In the genomic region with DNA sequence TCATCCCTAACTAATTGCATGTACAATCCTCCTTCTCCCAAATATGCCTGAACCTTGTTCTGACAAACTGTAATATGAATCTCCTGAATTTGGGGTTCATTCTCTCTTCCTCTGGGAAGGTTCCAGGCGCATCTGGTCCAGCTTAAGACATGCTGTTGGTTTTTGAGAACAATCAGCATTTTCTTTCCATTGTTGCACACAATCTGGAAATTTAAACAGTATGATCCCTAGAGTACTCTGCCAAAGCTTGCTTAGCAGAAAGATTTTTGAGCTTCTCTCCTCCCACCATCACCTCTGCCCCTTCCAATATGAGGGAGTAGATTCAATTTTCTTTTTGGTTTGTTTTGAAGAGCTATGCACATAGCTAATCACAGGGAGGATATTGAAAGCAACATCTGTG, we compare ENCODE assay signal across 29 cellular contexts. TPM values are rescaled to one million over a fixed set of nuclear protein-coding genes. Genes with fewer than 3 reads are reported as not detected.
"Had no signal": no experiment of that assay in that cellular context is flagged by ENCODE, and none has a peak within 500 bp of the region (broad histone marks: within the 10 kb centered on the region; RNA-seq: fewer than 3 reads in every experiment).

No MANE protein-coding gene starts in this region.

- H3K27me3 ChIP-seq: brain microvascular endothelial cell, esophagus muscularis mucosa, foreskin keratinocyte, gastrocnemius medialis had no signal

- H3K4me1 ChIP-seq: esophagus muscularis mucosa, foreskin keratinocyte, gastrocnemius medialis, heart left ventricle had no signal

- H3K27ac ChIP-seq: brain microvascular endothelial cell, coronary artery, dorsolateral prefrontal cortex, esophagus muscularis mucosa, foreskin keratinocyte, gastrocnemius medialis, heart left ventricle had no signal

- H3K4me1 Mint-ChIP-seq: activated naive CD4-positive, alpha-beta T cell treated with anti-CD3 and anti-CD28 coated beads, Interleukin-2, amount 10 ng/mL, durations not matched to agents 7 days and 5 days; activated naive CD8-positive, alpha-beta T cell treated with anti-CD3 and anti-CD28 coated beads, Interleukin-2, amount 10 ng/mL, durations not matched to agents 7 days and 5 days; central memory CD8-positive, alpha-beta T cell had no signal

- H3K4me3 Mint-ChIP-seq: activated CD8-positive, alpha-beta T cell treated with anti-CD3 and anti-CD28 coated beads for 36 hours; activated naive CD4-positive, alpha-beta T cell treated with anti-CD3 and anti-CD28 coated beads, Interleukin-2, amount 10 ng/mL, durations not matched to agents 7 days and 5 days; activated naive CD8-positive, alpha-beta T cell treated with anti-CD3 and anti-CD28 coated beads, Interleukin-2, amount 10 ng/mL, durations not matched to agents 7 days and 5 days; activated T-cell treated with anti-CD3 and anti-CD28 coated beads, Interleukin-2, amount 50 U/mL, for 72 hours; central memory CD8-positive, alpha-beta T cell; dendritic cell treated with granulocyte-macrophage colony-stimulating factor and Interleukin-4, amounts not matched to agents 40 ng/mL and 50 ng/mL, for 4 days had no signal

- H3K9me3 Mint-ChIP-seq: activated CD8-positive, alpha-beta T cell treated with anti-CD3 and anti-CD28 coated beads for 36 hours; activated naive CD4-positive, alpha-beta T cell treated with anti-CD3 and anti-CD28 coated beads, Interleukin-2, amount 10 ng/mL, durations not matched to agents 7 days and 5 days; activated naive CD4-positive, alpha-beta T cell treated with anti-CD3 and anti-CD28 coated beads, Interleukin-2, amount 50 U/mL, for 72 hours; activated naive CD8-positive, alpha-beta T cell treated with anti-CD3 and anti-CD28 coated beads, Interleukin-2, amount 10 ng/mL, durations not matched to agents 7 days and 5 days; activated T-cell treated with anti-CD3 and anti-CD28 coated beads, Interleukin-2, amount 50 U/mL, for 72 hours; central memory CD8-positive, alpha-beta T cell; dendritic cell treated with granulocyte-macrophage colony-stimulating factor and Interleukin-4, amounts not matched to agents 40 ng/mL and 50 ng/mL, for 4 days had no signal

- H3K9me3 ChIP-seq: esophagus muscularis mucosa, gastrocnemius medialis, heart left ventricle had no signal

- H3K36me3 ChIP-seq: brain microvascular endothelial cell, gastrocnemius medialis had no signal

- DNase-seq: activated CD4-positive, alpha-beta T cell treated with anti-CD3 and anti-CD28 coated beads for 1 hour; activated CD4-positive, alpha-beta T cell treated with anti-CD3 and anti-CD28 coated beads for 48 hours; activated CD4-positive, alpha-beta T cell treated with anti-CD3 and anti-CD28 coated beads, Interleukin-2, amount 50 U/mL, for 1 hour; activated CD4-positive, alpha-beta T cell treated with anti-CD3 and anti-CD28 coated beads, Interleukin-2, amount 50 U/mL, for 48 hours; activated CD4-positive, CD25-positive, alpha-beta regulatory T cell; activated CD8-positive, alpha-beta memory T cell treated with anti-CD3 and anti-CD28 coated beads for 24 hours; activated CD8-positive, alpha-beta T cell treated with anti-CD3 and anti-CD28 coated beads for 36 hours; activated gamma-delta T cell; activated naive CD4-positive, alpha-beta T cell; activated naive CD4-positive, alpha-beta T cell treated with anti-CD3 and anti-CD28 coated beads, Interleukin-2, amount 10 ng/mL, durations not matched to agents 7 days and 5 days; activated naive CD8-positive, alpha-beta T cell treated with anti-CD3 and anti-CD28 coated beads, Interleukin-2, amount 10 ng/mL, durations not matched to agents 7 days and 5 days; activated T-cell treated with anti-CD3 and anti-CD28 coated beads, Interleukin-2, amount 50 U/mL, for 72 hours; amniotic stem cell; anterior cingulate cortex; brain microvascular endothelial cell; dorsolateral prefrontal cortex; effector memory CD4-positive, alpha-beta T cell; erythroblast; foreskin keratinocyte; gastrocnemius medialis; glutamatergic neuron; heart left ventricle; T-helper 2 cell had no signal

- H3K4me3 ChIP-seq: coronary artery, dorsolateral prefrontal cortex, esophagus muscularis mucosa, gastrocnemius medialis, heart left ventricle had no signal

- ATAC-seq: activated CD8-positive, alpha-beta T cell treated with anti-CD3 and anti-CD28 coated beads for 36 hours; activated naive CD4-positive, alpha-beta T cell treated with anti-CD3 and anti-CD28 coated beads, Interleukin-2, amount 50 U/mL, for 72 hours; activated T-cell treated with anti-CD3 and anti-CD28 coated beads, Interleukin-2, amount 50 U/mL, for 72 hours; foreskin keratinocyte; gastrocnemius medialis; heart left ventricle had no signal

- H3K27ac Mint-ChIP-seq: activated CD8-positive, alpha-beta T cell treated with anti-CD3 and anti-CD28 coated beads for 36 hours; activated naive CD4-positive, alpha-beta T cell treated with anti-CD3 and anti-CD28 coated beads, Interleukin-2, amount 10 ng/mL, durations not matched to agents 7 days and 5 days; activated naive CD4-positive, alpha-beta T cell treated with anti-CD3 and anti-CD28 coated beads, Interleukin-2, amount 50 U/mL, for 72 hours; activated naive CD8-positive, alpha-beta T cell treated with anti-CD3 and anti-CD28 coated beads, Interleukin-2, amount 10 ng/mL, durations not matched to agents 7 days and 5 days; activated T-cell treated with anti-CD3 and anti-CD28 coated beads, Interleukin-2, amount 50 U/mL, for 72 hours; dendritic cell treated with granulocyte-macrophage colony-stimulating factor and Interleukin-4, amounts not matched to agents 40 ng/mL and 50 ng/mL, for 4 days had no signal

- H3K36me3 Mint-ChIP-seq: activated naive CD4-positive, alpha-beta T cell treated with anti-CD3 and anti-CD28 coated beads, Interleukin-2, amount 10 ng/mL, durations not matched to agents 7 days and 5 days; activated naive CD4-positive, alpha-beta T cell treated with anti-CD3 and anti-CD28 coated beads, Interleukin-2, amount 50 U/mL, for 72 hours; activated naive CD8-positive, alpha-beta T cell treated with anti-CD3 and anti-CD28 coated beads, Interleukin-2, amount 10 ng/mL, durations not matched to agents 7 days and 5 days had no signal

- H3K27me3 Mint-ChIP-seq: activated CD8-positive, alpha-beta T cell treated with anti-CD3 and anti-CD28 coated beads for 36 hours; activated naive CD4-positive, alpha-beta T cell treated with anti-CD3 and anti-CD28 coated beads, Interleukin-2, amount 10 ng/mL, durations not matched to agents 7 days and 5 days; dendritic cell treated with granulocyte-macrophage colony-stimulating factor and Interleukin-4, amounts not matched to agents 40 ng/mL and 50 ng/mL, for 4 days had no signal

RNA-seq across cellular contexts. Expression of gene SRPX, which starts 50.1 kb away (rescaled TPM):
- total RNA-seq: activated CD8-positive, alpha-beta T cell treated with anti-CD3 and anti-CD28 coated beads for 36 hours; activated naive CD4-positive, alpha-beta T cell treated with anti-CD3 and anti-CD28 coated beads, Interleukin-2, amount 50 U/mL, for 72 hours; activated T-cell treated with anti-CD3 and anti-CD28 coated beads, Interleukin-2, amount 50 U/mL, for 72 hours; T-helper 1 cell treated with Interleukin-12 subunit alpha and Interleukin-12 subunit beta and Interleukin-4 antibody, amounts not matched to agents 30 ng/mL and 1 ng/mL, for 36 hours had no signal
